10 cellular contexts compared by ENCODE assay signal in genomic region chr1:11787251-11787803, GRCh38. TPM values are rescaled to one million over a fixed set of nuclear protein-coding genes. Genes with fewer than 3 reads are reported as not detected.
A peak's percentile ranks its signal among the peaks of the same experiment; 100 is the strongest.
DNase-seq lines count a peak whose midpoint lies in the region; ATAC-seq, FAIRE-seq and TF ChIP-seq lines count a peak whose summit lies in the region.
"Had no signal": no experiment of that assay in that cellular context is flagged by ENCODE, and none has a peak within 500 bp of the region (broad histone marks: within the 10 kb centered on the region; RNA-seq: fewer than 3 reads in every experiment).

No MANE protein-coding gene starts in this region.

- H3K36me3 ChIP-seq in heart left ventricle (peaks cover 0 to 22% (median 6%) of the 10 kb centered on the region in 9 donors), pancreas (no peaks in the 10 kb centered on the region)

- H3K4me3 Mint-ChIP-seq in WTC11: no peak overlapping the region
- no peak overlapping the region for H3K4me3 Mint-ChIP-seq in activated CD4-positive, alpha-beta memory T cell treated with anti-CD3 and anti-CD28 coated beads for 36 hours
- no peak overlapping the region for H3K4me3 Mint-ChIP-seq in naive thymus-derived CD8-positive, alpha-beta T cell
- H3K4me3 Mint-ChIP-seq: CD4-positive, CD25-positive, alpha-beta regulatory T cell had no signal

- no peak for FAIRE-seq in pancreas (lab: Jason Lieb, UNC)
- FAIRE-seq: TTC549 had no signal

- H3K36me3 Mint-ChIP-seq in WTC11: peaks cover 16% of the 10 kb centered on the region; the same call in 1 of the 2 replicates
- H3K36me3 Mint-ChIP-seq in activated CD4-positive, alpha-beta memory T cell treated with anti-CD3 and anti-CD28 coated beads for 36 hours: peaks cover 1% of the 10 kb centered on the region
- H3K36me3 Mint-ChIP-seq in naive thymus-derived CD8-positive, alpha-beta T cell: peaks cover 0 to 16% (median 0%) of the 10 kb centered on the region in 3 donors

- peaks cover 35 to 80% (median 77%) of the 10 kb centered on the region in 12 donors for H3K4me1 ChIP-seq in heart left ventricle
- peaks cover 7 to 47% (median 10%) of the 10 kb centered on the region in 3 donors for H3K4me1 ChIP-seq in pancreas

- CTCF ChIA-PET in WTC11 (lab: Charles Lee): interaction anchor here (0.7 to 4.5 kb wide), 15 partner anchors 10 to 215 kb away, joined by 3 to 98 read pairs (median 4); partner anchors contain the start of gene FBXO6
- CTCF ChIA-PET in activated CD4-positive, alpha-beta memory T cell treated with anti-CD3 and anti-CD28 coated beads for 36 hours (lab: Charles Lee): no interaction called here

- H3K4me3 ChIP-seq in heart left ventricle (peak overlapping the region in 6 of 12 donors; percentile 1 to 38 (median 20)), pancreas (peak overlapping the region in 1 of 4 donors; percentile 4)

- POLR2A ChIA-PET in WTC11 (lab: Charles Lee): interaction anchor here (0.7 to 1.8 kb wide), 6 partner anchors 11 to 123 kb away, joined by 3 to 11 read pairs (median 4); partner anchors contain the start of genes CLCN6 and MTHFR
- POLR2A ChIA-PET in activated CD4-positive, alpha-beta memory T cell treated with anti-CD3 and anti-CD28 coated beads for 36 hours (lab: Charles Lee): interaction anchor here (1.0 kb wide), 1 partner anchor 120 kb away, joined by 3 read pairs; no protein-coding TSS in a partner anchor
- POLR2A ChIA-PET in naive thymus-derived CD8-positive, alpha-beta T cell (lab: Charles Lee): interaction anchor here (1.6 kb wide), 1 partner anchor 16 kb away, joined by 3 read pairs; no protein-coding TSS in a partner anchor

- H3K27me3 ChIP-seq in heart left ventricle (no peaks in the 10 kb centered on the region), pancreas (no peaks in the 10 kb centered on the region)

- no peaks in the 10 kb centered on the region for H3K9me3 Mint-ChIP-seq in WTC11
- no peaks in the 10 kb centered on the region for H3K9me3 Mint-ChIP-seq in activated CD4-positive, alpha-beta memory T cell treated with anti-CD3 and anti-CD28 coated beads for 36 hours
- no peaks in the 10 kb centered on the region for H3K9me3 Mint-ChIP-seq in naive thymus-derived CD8-positive, alpha-beta T cell
- H3K9me3 Mint-ChIP-seq: CD4-positive, CD25-positive, alpha-beta regulatory T cell had no signal

- no peaks in the 10 kb centered on the region for H3K27me3 Mint-ChIP-seq in WTC11 (ENCODE audit: low read depth)
- no peaks in the 10 kb centered on the region for H3K27me3 Mint-ChIP-seq in activated CD4-positive, alpha-beta memory T cell treated with anti-CD3 and anti-CD28 coated beads for 36 hours
- H3K27me3 Mint-ChIP-seq in naive thymus-derived CD8-positive, alpha-beta T cell: no peaks in the 10 kb centered on the region
- H3K27me3 Mint-ChIP-seq: CD4-positive, CD25-positive, alpha-beta regulatory T cell had no signal

- H3K27ac ChIP-seq in heart left ventricle (peak overlapping the region; percentile 76 to 99 (median 98)), pancreas (peak overlapping the region in 2 of 4 donors; percentile 46 to 55)

- peak; percentile 85 for DNase-seq in AG08396 (ENCODE audit: low spot score)
- peak; percentile 68 for DNase-seq in WTC11 (ENCODE audit: low spot score)
- peak in 4 of 5 donors; percentile 70 to 79 (median 74) for DNase-seq in heart left ventricle
- DNase-seq in pancreas: peak in 3 of 6 donors; percentile 54 to 64 (median 55)
- DNase-seq in SHP77 (lab: John Stamatoyannopoulos, UW): no peak
- no peak for DNase-seq in activated CD4-positive, alpha-beta memory T cell treated with anti-CD3 and anti-CD28 coated beads for 36 hours
- DNase-seq in naive thymus-derived CD8-positive, alpha-beta T cell: no peak
- DNase-seq: CD4-positive, CD25-positive, alpha-beta regulatory T cell had no signal

- 12 to 21% (median 18%) methylated on average over 11 to 16 of the region's 16 CpGs for WGBS in heart left ventricle, 4 donors
- 16 to 21% methylated on average over 16 of the region's 16 CpGs for WGBS in pancreas, 2 donors

- no peaks in the 10 kb centered on the region for H3K9me3 ChIP-seq in heart left ventricle
- H3K9me3 ChIP-seq in pancreas: no peaks in the 10 kb centered on the region

- no peak for TF ChIP-seq CTCF in WTC11 (IDR thresholded peaks at IDR 0.05)
- TF ChIP-seq CTCF in heart left ventricle (IDR thresholded peaks at IDR 0.05): no peak
- TF ChIP-seq CTCF in pancreas (IDR thresholded peaks at IDR 0.05): no peak

- ATAC-seq in WTC11: peak; percentile 47
- ATAC-seq in heart left ventricle: peak; percentile 4 to 31 (median 10)
- peak in 3 of 4 donors; percentile 36 to 53 (median 42) for ATAC-seq in pancreas
- ATAC-seq in HG02642 (IDR thresholded peaks at IDR 0.05; ENCODE audit: poor library complexity, unreplicated experiment): no peak
- ATAC-seq in naive thymus-derived CD8-positive, alpha-beta T cell: no peak

- peak in 1 of 2 donors; percentile 41 for TF ChIP-seq POLR2A in heart left ventricle (IDR thresholded peaks at IDR 0.05)

- intact Hi-C loops in heart left ventricle (cut with DNase I) (loop anchor here in 4 of 10 donors (1.0 to 10.0 kb wide), 3 partner anchors 15 to 53 kb away; partner anchors contain the start of gene AGTRAP (in 1 of the 4)), pancreas (cut with DNase I) (no loop called here)
- intact Hi-C loops in activated CD4-positive, alpha-beta memory T cell treated with anti-CD3 and anti-CD28 coated beads for 36 hours (cut with micrococcal nuclease): no loop called here

- H3K4me1 Mint-ChIP-seq in WTC11: peaks cover 32% of the 10 kb centered on the region
- H3K4me1 Mint-ChIP-seq in activated CD4-positive, alpha-beta memory T cell treated with anti-CD3 and anti-CD28 coated beads for 36 hours (ENCODE audit: low read depth): no peaks in the 10 kb centered on the region
- peaks cover 0 to 27% (median 13%) of the 10 kb centered on the region in 4 donors for H3K4me1 Mint-ChIP-seq in naive thymus-derived CD8-positive, alpha-beta T cell

- peak overlapping the region; percentile 68 for H3K27ac Mint-ChIP-seq in WTC11
- H3K27ac Mint-ChIP-seq in activated CD4-positive, alpha-beta memory T cell treated with anti-CD3 and anti-CD28 coated beads for 36 hours: no peak overlapping the region
- peak overlapping the region in 2 of 10 donors; percentile 33 to 71 for H3K27ac Mint-ChIP-seq in naive thymus-derived CD8-positive, alpha-beta T cell

TF ChIP-seq in WTC11, 78 proteins besides CTCF, POLR2A, EP300 and RAD21 (continues in another document):
- TF ChIP-seq, protein P1, sequence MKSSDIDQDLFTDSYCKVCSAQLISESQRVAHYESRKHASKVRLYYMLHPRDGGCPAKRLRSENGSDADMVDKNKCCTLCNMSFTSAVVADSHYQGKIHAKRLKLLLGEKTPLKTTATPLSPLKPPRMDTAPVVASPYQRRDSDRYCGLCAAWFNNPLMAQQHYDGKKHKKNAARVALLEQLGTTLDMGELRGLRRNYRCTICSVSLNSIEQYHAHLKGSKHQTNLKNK (CRISPR knock-in tag; IDR thresholded peaks at IDR 0.05): no peak
- TF ChIP-seq TEAD1 (CRISPR knock-in tag; IDR thresholded peaks at IDR 0.05) (peak; percentile 67; the same call in 1 of the 2 replicates), SP1 (CRISPR knock-in tag; conservative IDR thresholded peaks at IDR 0.05) (peak; percentile 57; the same call in 1 of the 2 replicates)

RNA-seq across cellular contexts. Expression of gene MTHFR, which starts 18.4 kb away (rescaled TPM):
- total RNA-seq in WTC11 (2021) (19.4 to 23.4 TPM (median 22.6 TPM) in 3 replicates), heart left ventricle (10 to 100 TPM; 26.9 to 61.2 (median 38.1) TPM), pancreas (10 to 100 TPM; 12.7 to 18.2 (median 15.6) TPM)
- polyA plus RNA-seq in heart left ventricle (10 to 100 TPM; 21.9 to 45.9 TPM), pancreas (10 to 100 TPM in 1 of 2 donors, 1 to 10 TPM in 1; 9.6 to 19.1 TPM)
- 10 to 100 TPM; 12.8 to 13.3 TPM for total RNA-seq in activated CD4-positive, alpha-beta memory T cell treated with anti-CD3 and anti-CD28 coated beads for 36 hours
- 10 to 100 TPM; 63.9 to 71.7 TPM for total RNA-seq in naive thymus-derived CD8-positive, alpha-beta T cell
- polyA plus RNA-seq in naive thymus-derived CD8-positive, alpha-beta T cell: 1 to 10 TPM; 3.7 to 9.5 (median 8.0) TPM

RNA-seq across cellular contexts. Expression of gene CLCN6, which starts 18.7 kb away (rescaled TPM):
- total RNA-seq in WTC11 (2021) (20.0 to 22.3 TPM (median 20.8 TPM) in 3 replicates), heart left ventricle (10 to 100 TPM; 11.6 to 21.5 (median 17.2) TPM), pancreas (10 to 100 TPM in 1 of 6 donors, 1 to 10 TPM in 5; 4.3 to 12.3 (median 6.0) TPM)
- polyA plus RNA-seq in heart left ventricle (10 to 100 TPM; 10.2 to 17.2 TPM), pancreas (10 to 100 TPM; 13.6 to 16.8 TPM)
- 10 to 100 TPM; 11.3 to 11.6 TPM for total RNA-seq in activated CD4-positive, alpha-beta memory T cell treated with anti-CD3 and anti-CD28 coated beads for 36 hours
- total RNA-seq in naive thymus-derived CD8-positive, alpha-beta T cell: 10 to 100 TPM; 26.8 to 31.8 TPM
- polyA plus RNA-seq in naive thymus-derived CD8-positive, alpha-beta T cell: 1 to 10 TPM; 1.2 to 2.8 (median 2.1) TPM

RNA-seq across cellular contexts. Expression of gene C1orf167, which starts 25.3 kb away (rescaled TPM):
- total RNA-seq in WTC11 (2021) (1.2 to 3.1 TPM (median 2.8 TPM) in 3 replicates), heart left ventricle (1 to 10 TPM; 1.5 to 7.6 (median 3.1) TPM), pancreas (under 1 TPM in 1 of 6 donors, not detected in 5; 0.37 TPM)
- polyA plus RNA-seq in heart left ventricle (1 to 10 TPM; 4.1 to 4.9 TPM), pancreas (1 to 10 TPM in 1 of 2 donors, under 1 TPM in 1; 0.85 to 1.4 TPM)
- total RNA-seq in activated CD4-positive, alpha-beta memory T cell treated with anti-CD3 and anti-CD28 coated beads for 36 hours: not detected
- total RNA-seq in naive thymus-derived CD8-positive, alpha-beta T cell: not detected
- not detected for polyA plus RNA-seq in naive thymus-derived CD8-positive, alpha-beta T cell
- total RNA-seq: CD4-positive, CD25-positive, alpha-beta regulatory T cell had no signal

RNA-seq across cellular contexts. Expression of gene AGTRAP, which starts 51.4 kb away (rescaled TPM):
- total RNA-seq in WTC11 (2021) (81.6 to 102 TPM (median 101 TPM) in 3 replicates), heart left ventricle (10 to 100 TPM; 11.8 to 36.7 (median 24.5) TPM), pancreas (10 to 100 TPM; 16.8 to 28.1 (median 22.0) TPM)
- polyA plus RNA-seq in heart left ventricle (100 to 1,000 TPM in 1 of 2 donors, 10 to 100 TPM in 1; 18.2 to 134 TPM), pancreas (10 to 100 TPM; 28.5 to 38.5 TPM)
- 10 to 100 TPM; 16.5 to 18.0 TPM for total RNA-seq in activated CD4-positive, alpha-beta memory T cell treated with anti-CD3 and anti-CD28 coated beads for 36 hours
- 10 to 100 TPM; 16.7 to 19.3 TPM for total RNA-seq in naive thymus-derived CD8-positive, alpha-beta T cell
- 100 to 1,000 TPM in 1 of 3 donors, 10 to 100 TPM in 2; 57.3 to 106 (median 90.0) TPM for polyA plus RNA-seq in naive thymus-derived CD8-positive, alpha-beta T cell

Comparison
In these comparisons a context has a peak if more than half of its experiments do, and no peak if none do; other contexts are left out.
1. DNase-seq: peak in AG08396 (single experiment), WTC11 (single experiment) and heart left ventricle (4 of 5); none in SHP77 (0 of 2), activated CD4-positive, alpha-beta memory T cell treated with anti-CD3 and anti-CD28 coated beads for 36 hours (single experiment) and naive thymus-derived CD8-positive, alpha-beta T cell (0 of 10).
2. ATAC-seq: peak in WTC11 (single experiment), heart left ventricle (4 of 4) and pancreas (3 of 4); none in HG02642 (single experiment) and naive thymus-derived CD8-positive, alpha-beta T cell (0 of 2).